Comparison of ENCODE assay signal across 14 cellular contexts in genomic region chr6:37877373-37878149, GRCh38. TPM values are rescaled to one million over a fixed set of nuclear protein-coding genes. Genes with fewer than 3 reads are reported as not detected.
DNase-seq lines count a peak whose midpoint lies in the region; TF ChIP-seq lines count a peak whose summit lies in the region.
"Had no signal": no experiment of that assay in that cellular context is flagged by ENCODE, and none has a peak within 500 bp of the region (broad histone marks: within the 10 kb centered on the region; RNA-seq: fewer than 3 reads in every experiment).

No MANE protein-coding gene starts in this region.

- H3K79me2 ChIP-seq in GM23248 (ENCODE audit: insufficient read depth) = peaks cover 100% of the 10 kb centered on the region
- H3K79me2 ChIP-seq in osteoblast (ENCODE audit: insufficient read depth, low read length) = peaks cover 97% of the 10 kb centered on the region

- no peaks in the 10 kb centered on the region for H3K9me3 ChIP-seq in GM23248 (ENCODE audit: low read depth)
- H3K9me3 ChIP-seq in osteoblast (ENCODE audit: low read depth, low read length) = no peaks in the 10 kb centered on the region

- H3K4me3 ChIP-seq in GM23248 (peak overlapping the region; percentile 17; the same call in 1 of the 2 replicates), osteoblast (ENCODE audit: insufficient read depth, low read length) (no peak overlapping the region)

- H3K4me1 ChIP-seq in GM23248 (ENCODE audit: insufficient read depth) (peaks cover 27% of the 10 kb centered on the region), osteoblast (ENCODE audit: insufficient read depth, low read length) (peaks cover 26% of the 10 kb centered on the region)

- H3F3A ChIP-seq in GM23248 (ENCODE audit: insufficient read depth) = peaks cover 14% of the 10 kb centered on the region

- H3K36me3 ChIP-seq in GM23248 (ENCODE audit: low read depth) = no peaks in the 10 kb centered on the region; the same call in 1 of the 2 replicates
- no peaks in the 10 kb centered on the region for H3K36me3 ChIP-seq in osteoblast (ENCODE audit: insufficient read depth, low read length)

- peak overlapping the region; percentile 57 for H3K27ac ChIP-seq in GM23248
- H3K27ac ChIP-seq in osteoblast (ENCODE audit: low read depth, low read length) = peak overlapping the region; percentile 15

- 37 to 39% methylated on average over 6 of the region's 6 CpGs for WGBS in GM23248 (ENCODE audit: low coverage in 1 of 2, low lambda C conversion rate in 2 of 2, missing lambda C conversion rate in 2 of 2), 2 experiments

- peak overlapping the region; percentile 55 for H3K4me2 ChIP-seq in GM23248 (ENCODE audit: unreplicated experiment)
- peak overlapping the region; percentile 2 for H3K4me2 ChIP-seq in osteoblast (ENCODE audit: insufficient read depth, low read length)

- H4K20me1 ChIP-seq in GM23248 (ENCODE audit: insufficient read depth) (peaks cover 54% of the 10 kb centered on the region), osteoblast (ENCODE audit: insufficient read depth, low read length) (peaks cover 86% of the 10 kb centered on the region)

- TF ChIP-seq CTCF in osteoblast (IDR thresholded peaks at IDR 0.05; ENCODE audit: extremely low read depth, low read depth, low read length) = no peak

- H2AFZ ChIP-seq in GM23248 (no peak overlapping the region), osteoblast (ENCODE audit: low read length) (no peak overlapping the region)

- peak overlapping the region; percentile 30; the same call in 1 of the 2 replicates for H3K9ac ChIP-seq in GM23248

- H3K9me2 ChIP-seq in GM23248 (ENCODE audit: insufficient read depth) = no peaks in the 10 kb centered on the region

- H3K27me3 ChIP-seq in GM23248 (replicated peaks; ENCODE audit: insufficient read depth) (no peaks in the 10 kb centered on the region), osteoblast (ENCODE audit: insufficient read depth, low read length) (no peaks in the 10 kb centered on the region)

- in situ Hi-C loops in GM23248 (cut with MboI) = no loop called here

- DNase-seq in GM23248 = peak; percentile 33
- DNase-seq in NCI-H226 = peak; percentile 36
- DNase-seq in fibroblast of peridontal ligament (ENCODE audit: extremely low read depth) = peak; percentile 53
- peak; percentile 15 for DNase-seq in osteoblast (ENCODE audit: insufficient read length, low spot score, missing footprints)
- DNase-seq in NCI-H2196 treated with DMSO at 0.1 percent for 48 hours (lab: John Stamatoyannopoulos, UW; ENCODE audit: unreplicated experiment) = no peak
- DNase-seq in activated CD4-positive, CD25-positive, alpha-beta regulatory T cell treated with anti-CD3 and anti-CD28 coated beads, Interleukin-2, amount 50 U/mL, for 72 hours = no peak
- DNase-seq in NCI-H524 treated with DMSO at 0.1 percent for 48 hours (lab: John Stamatoyannopoulos, UW) = no peak
- DNase-seq: activated CD4-positive, alpha-beta T cell treated with anti-CD3 and anti-CD28 coated beads for 48 hours; activated T-cell treated with anti-CD3 and anti-CD28 coated beads, Interleukin-2, amount 50 U/mL, for 1 hour; C1 segment of cervical spinal cord; cortex of kidney; DMS79 treated with DMSO at 0.1 percent for 48 hours; H7; T-helper 2 cell had no signal

RNA-seq across cellular contexts. Expression of gene ZFAND3, which starts 58.0 kb away (rescaled TPM):
- 27.1 and 27.5 TPM in 2 replicates for total RNA-seq in GM23248 (2014; rRNA removed; shearing (Covaris generic))
- polyA plus RNA-seq in GM23248 (2016; fragmentation: Nextera tagmentation; extraction: Ambion mirVana) = 37.1 and 40.0 TPM in 2 replicates
- 26.5 and 27.1 TPM in 2 replicates for total RNA-seq in osteoblast

Comparison
In these comparisons a context has a peak if more than half of its experiments do, and no peak if none do; other contexts are left out.
1. DNase-seq: peak in GM23248 (single experiment), NCI-H226 (single experiment), fibroblast of peridontal ligament (single experiment) and osteoblast (single experiment); none in NCI-H2196 treated with DMSO at 0.1 percent for 48 hours (single experiment), activated CD4-positive, CD25-positive, alpha-beta regulatory T cell treated with anti-CD3 and anti-CD28 coated beads, Interleukin-2, amount 50 U/mL, for 72 hours (single experiment) and NCI-H524 treated with DMSO at 0.1 percent for 48 hours (single experiment).